Comparison of ENCODE assay signal across 23 cellular contexts in the genomic region with DNA sequence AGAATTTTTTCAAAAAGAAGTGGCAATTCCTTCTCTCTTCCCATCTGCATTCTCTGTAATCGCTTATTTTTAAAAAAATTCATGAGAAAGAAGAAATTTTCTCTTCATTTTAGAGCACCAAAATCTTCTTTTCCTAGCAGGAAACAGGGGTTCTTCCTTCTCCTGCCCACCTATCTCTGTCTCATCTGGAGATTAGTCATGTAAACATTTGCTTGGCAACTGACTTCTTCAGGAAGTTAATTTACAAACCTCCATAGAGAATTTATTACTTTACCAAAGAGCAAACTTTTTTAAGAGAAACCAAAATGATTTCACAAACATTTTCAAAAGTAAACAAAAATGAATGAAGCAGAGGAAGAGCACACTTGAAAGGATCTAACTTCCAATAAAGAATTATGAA. TPM values are rescaled to one million over a fixed set of nuclear protein-coding genes. Genes with fewer than 3 reads are reported as not detected.
"Had no signal": no experiment of that assay in that cellular context is flagged by ENCODE, and none has a peak within 500 bp of the region (broad histone marks: within the 10 kb centered on the region; RNA-seq: fewer than 3 reads in every experiment).

No MANE protein-coding gene starts in this region.

- H3K27me3 ChIP-seq: brain microvascular endothelial cell, gastroesophageal sphincter, neutrophil, right atrium auricular region, thyroid gland had no signal

- H3K4me3 ChIP-seq: gastroesophageal sphincter, heart right ventricle, right atrium auricular region, thyroid gland had no signal

- FAIRE-seq: urothelium cell line had no signal

- H3K27ac ChIP-seq: brain microvascular endothelial cell, gastroesophageal sphincter, heart right ventricle, neutrophil, right atrium auricular region, thyroid gland had no signal

- H3K36me3 Mint-ChIP-seq: activated naive CD8-positive, alpha-beta T cell treated with anti-CD3 and anti-CD28 coated beads for 36 hours; naive B cell; stimulated activated naive B cell treated with anti-CD40 and anti-IgM and Interleukin-4, amounts not matched to agents 10 μg/mL and 1 μg/mL and 100 μg/mL, for 72 hours had no signal

- H3K27ac Mint-ChIP-seq: activated naive CD8-positive, alpha-beta T cell treated with anti-CD3 and anti-CD28 coated beads for 36 hours; naive B cell; stimulated activated naive B cell treated with anti-CD40 and anti-IgM and Interleukin-4, amounts not matched to agents 10 μg/mL and 1 μg/mL and 100 μg/mL, for 72 hours; T-helper 2 cell treated with Interferon-gamma antibody and Interleukin-4, amounts not matched to agents 5 μg/mL and 100 μg/mL, for 36 hours had no signal

- H3K4me3 Mint-ChIP-seq: activated naive CD8-positive, alpha-beta T cell treated with anti-CD3 and anti-CD28 coated beads for 36 hours; naive B cell; stimulated activated naive B cell treated with anti-CD40 and anti-IgM and Interleukin-4, amounts not matched to agents 10 μg/mL and 1 μg/mL and 100 μg/mL, for 72 hours; T-helper 2 cell treated with Interferon-gamma antibody and Interleukin-4, amounts not matched to agents 5 μg/mL and 100 μg/mL, for 36 hours had no signal

- DNase-seq: activated CD4-positive, alpha-beta T cell treated with anti-CD3 and anti-CD28 coated beads, Interleukin-2, amount 50 U/mL, for 1 hour; activated CD8-positive, alpha-beta memory T cell treated with anti-CD3 and anti-CD28 coated beads for 24 hours; activated gamma-delta T cell treated with Interleukin-2 at 50 U/mL for 16 hours; activated naive CD8-positive, alpha-beta T cell treated with anti-CD3 and anti-CD28 coated beads for 36 hours; anterior cingulate cortex; brain microvascular endothelial cell; effector CD8-positive, alpha-beta T cell; heart right ventricle; islet precursor cell; naive B cell; stimulated activated CD4-positive, alpha-beta T cell treated with anti-CD3 and anti-CD28 coated beads, Interleukin-15, amount 100 ng/mL, for 24 hours; stimulated activated CD4-positive, alpha-beta T cell treated with anti-CD3 and anti-CD28 coated beads, Interleukin-4, amount 100 ng/mL, for 1 hour; stimulated activated naive B cell treated with anti-CD40 and anti-IgM and Interleukin-4, amounts not matched to agents 10 μg/mL and 1 μg/mL and 100 μg/mL, for 72 hours; thyroid gland had no signal

- H3K4me1 Mint-ChIP-seq: activated naive CD8-positive, alpha-beta T cell treated with anti-CD3 and anti-CD28 coated beads for 36 hours; naive B cell; stimulated activated naive B cell treated with anti-CD40 and anti-IgM and Interleukin-4, amounts not matched to agents 10 μg/mL and 1 μg/mL and 100 μg/mL, for 72 hours had no signal

- H3K36me3 ChIP-seq: brain microvascular endothelial cell, gastroesophageal sphincter, heart right ventricle, neutrophil, right atrium auricular region, thyroid gland had no signal

- H3K4me1 ChIP-seq: gastroesophageal sphincter, heart right ventricle, right atrium auricular region, thyroid gland had no signal

- ATAC-seq: gastroesophageal sphincter; heart right ventricle; left lobe of liver; stimulated activated naive B cell treated with anti-CD40 and anti-IgM and Interleukin-4, amounts not matched to agents 10 μg/mL and 1 μg/mL and 100 μg/mL, for 72 hours had no signal

- H3K9me3 ChIP-seq: gastroesophageal sphincter, heart right ventricle, neutrophil, right atrium auricular region, thyroid gland had no signal

- H3K9me3 Mint-ChIP-seq: activated naive CD8-positive, alpha-beta T cell treated with anti-CD3 and anti-CD28 coated beads for 36 hours; naive B cell; T-helper 2 cell treated with Interferon-gamma antibody and Interleukin-4, amounts not matched to agents 5 μg/mL and 100 μg/mL, for 36 hours had no signal

RNA-seq across cellular contexts. Expression of a gene that starts 13.6 kb away (rescaled TPM):
- total RNA-seq: activated naive CD8-positive, alpha-beta T cell treated with anti-CD3 and anti-CD28 coated beads for 36 hours; fibroblast of lung; gastroesophageal sphincter; left lobe of liver; lung microvascular endothelial cell; mononuclear cell had no signal
- polyA plus RNA-seq: heart right ventricle had no signal
